ENCODE assay signal across 8 cellular contexts in genomic region chr9:71806916-71807315, GRCh38. TPM values are rescaled to one million over a fixed set of nuclear protein-coding genes. Genes with fewer than 3 reads are reported as not detected.
DNase-seq lines count a peak whose midpoint lies in the region; ATAC-seq and TF ChIP-seq lines count a peak whose summit lies in the region.

No MANE protein-coding gene starts in this region.

- H3K36me3 ChIP-seq in OCI-LY1 (ENCODE audit: insufficient read depth, low read length) (no peaks in the 10 kb centered on the region), neutrophil (no peaks in the 10 kb centered on the region), uterus (no peaks in the 10 kb centered on the region)

- TF ChIP-seq CTCF in OCI-LY1 (IDR thresholded peaks at IDR 0.05; ENCODE audit: low read length): peak; percentile 97
- peak; percentile 99 for TF ChIP-seq CTCF in fibroblast of mammary gland (conservative IDR thresholded peaks at IDR 0.05; ENCODE audit: control insufficient read depth, insufficient read depth, low read depth, low read length)
- TF ChIP-seq CTCF in neutrophil (IDR thresholded peaks at IDR 0.05): peak; percentile 70
- TF ChIP-seq CTCF in uterus (IDR thresholded peaks at IDR 0.05): peak; percentile 49 to 78 (median 65)

- no peak overlapping the region for H3K4me3 ChIP-seq in OCI-LY1 (ENCODE audit: low read depth, low read length, poor library complexity, severe bottlenecking)
- no peak overlapping the region for H3K4me3 ChIP-seq in fibroblast of mammary gland (ENCODE audit: control insufficient read depth, low read depth, low read length)
- H3K4me3 ChIP-seq in neutrophil (ENCODE audit: low read depth in 1 of 2, low read length in 1 of 2): no peak overlapping the region
- no peak overlapping the region for H3K4me3 ChIP-seq in uterus

- H4K20me1 ChIP-seq in OCI-LY1 (ENCODE audit: insufficient read depth, low read length): no peaks in the 10 kb centered on the region

- no peak overlapping the region for H3K27ac ChIP-seq in OCI-LY1 (ENCODE audit: low read depth, low read length, poor library complexity, severe bottlenecking)
- no peak overlapping the region for H3K27ac ChIP-seq in neutrophil
- H3K27ac ChIP-seq in uterus: no peak overlapping the region

- H3K4me1 ChIP-seq in OCI-LY1 (ENCODE audit: insufficient read depth, low read length, severe bottlenecking): no peaks in the 10 kb centered on the region
- H3K4me1 ChIP-seq in neutrophil (ENCODE audit: control insufficient read depth in 1 of 2, insufficient read depth in 1 of 2, low read depth in 1 of 2, low read length in 1 of 2): no peaks in the 10 kb centered on the region
- no peaks in the 10 kb centered on the region for H3K4me1 ChIP-seq in uterus

- H2AFZ ChIP-seq in OCI-LY1 (ENCODE audit: low read length): no peak overlapping the region

- no peaks in the 10 kb centered on the region for H3K79me2 ChIP-seq in OCI-LY1 (ENCODE audit: insufficient read depth, low read length)

- H3K9me3 ChIP-seq in OCI-LY1 (ENCODE audit: low read length) (no peaks in the 10 kb centered on the region), neutrophil (no peaks in the 10 kb centered on the region), uterus (no peaks in the 10 kb centered on the region)

- no peaks in the 10 kb centered on the region for H3K27me3 ChIP-seq in OCI-LY1 (ENCODE audit: insufficient read depth, low read length)
- H3K27me3 ChIP-seq in neutrophil: no peaks in the 10 kb centered on the region
- H3K27me3 ChIP-seq in uterus: no peaks in the 10 kb centered on the region

- DNase-seq in EH (ENCODE audit: low read depth) (peak; percentile 77), HUDEP-2 (lab: John Stamatoyannopoulos, UW; ENCODE audit: unreplicated experiment in 76 of 76) (peak in 55 of 76 experiments; percentile 2 to 75 (median 39)), fibroblast of mammary gland (ENCODE audit: low read depth) (peak; percentile 71), uterus (peak; percentile 19 to 22)
- peak; percentile 56 to 69 for DNase-seq in activated T-cell treated with anti-CD3 and anti-CD28 coated beads, Interleukin-2, amount 50 U/mL, for 48 hours

- no peaks in the 10 kb centered on the region for H3K9me2 ChIP-seq in OCI-LY1 (ENCODE audit: low read depth, low read length)

- intact Hi-C loops in uterus (cut with DNase I; ENCODE audit: low total_unique reads): no loop called here

- peak; percentile 97 for ATAC-seq in GM21529 (IDR thresholded peaks at IDR 0.05; ENCODE audit: unreplicated experiment)

- no peak for TF ChIP-seq POLR2A in uterus (IDR thresholded peaks at IDR 0.05)

- no peak overlapping the region for H3K9ac ChIP-seq in OCI-LY1 (ENCODE audit: low read length)

- H3F3A ChIP-seq in OCI-LY1 (ENCODE audit: insufficient read depth, low read length): no peaks in the 10 kb centered on the region

- no peak overlapping the region for H3K4me2 ChIP-seq in OCI-LY1 (ENCODE audit: low read length)

RNA-seq across cellular contexts. Expression of gene CEMIP2, which starts 38.6 kb away (rescaled TPM):
- 10 to 100 TPM in 3 of 4 donors, 1 to 10 TPM in 1; 7.4 to 50.7 (median 30.5) TPM for total RNA-seq in uterus

Comparison
In these comparisons a context has a peak if more than half of its experiments do, and no peak if none do; other contexts are left out.
1. DNase-seq: peak in every context shown above with its lines; median percentile 77 in EH; 71 in fibroblast of mammary gland; 62 in activated T-cell treated with anti-CD3 and anti-CD28 coated beads, Interleukin-2, amount 50 U/mL, for 48 hours; 39 in HUDEP-2; 20 in uterus.